ENCODE assay signal across 1 cellular context in the genomic region with DNA sequence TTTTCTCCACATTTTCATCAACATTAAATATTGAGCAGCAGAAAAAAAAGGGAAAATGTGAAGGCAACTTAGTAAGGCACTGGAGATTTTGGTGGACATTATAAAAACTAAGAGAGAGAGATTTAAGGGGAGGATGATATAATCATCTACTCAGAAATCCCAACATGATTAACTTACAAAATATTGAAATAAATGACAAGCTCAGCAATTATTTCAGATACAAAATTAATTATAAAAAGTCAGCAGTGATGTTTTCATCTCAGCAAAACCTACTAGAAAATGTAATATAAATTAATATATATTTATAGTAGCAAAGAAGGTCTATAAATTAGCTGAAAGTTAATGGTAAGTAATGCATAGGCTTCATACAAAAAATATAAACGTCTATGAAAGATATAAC.
A peak's percentile ranks its signal among the peaks of the same experiment; 100 is the strongest.
TF ChIP-seq lines count a peak whose summit lies in the region.

No MANE protein-coding gene starts in this region.

TF ChIP-seq in K562, 482 proteins besides CTCF, POLR2A, EP300 and RAD21 (continued from another document):
- TF ChIP-seq C11orf30 (IDR thresholded peaks at IDR 0.05; ENCODE audit: low read depth) (peak; percentile 37; the same call in 1 of the 2 replicates), MAFF (IDR thresholded peaks at IDR 0.05; ENCODE audit: low read length) (peak; percentile 49; the same call in 1 of the 2 replicates), RHOXF2B (CRISPR knock-in tag; conservative IDR thresholded peaks at IDR 0.05) (no peak), POLR3G (IDR thresholded peaks at IDR 0.05; ENCODE audit: extremely low read depth, insufficient read length, insufficient replicate concordance) (no peak), NUFIP1 (IDR thresholded peaks at IDR 0.05; ENCODE audit: partially characterized antibody) (no peak), PYGO2 (tag; IDR thresholded peaks at IDR 0.05) (no peak)
